Comparison of ENCODE assay signal across 9 cellular contexts in the genomic region with DNA sequence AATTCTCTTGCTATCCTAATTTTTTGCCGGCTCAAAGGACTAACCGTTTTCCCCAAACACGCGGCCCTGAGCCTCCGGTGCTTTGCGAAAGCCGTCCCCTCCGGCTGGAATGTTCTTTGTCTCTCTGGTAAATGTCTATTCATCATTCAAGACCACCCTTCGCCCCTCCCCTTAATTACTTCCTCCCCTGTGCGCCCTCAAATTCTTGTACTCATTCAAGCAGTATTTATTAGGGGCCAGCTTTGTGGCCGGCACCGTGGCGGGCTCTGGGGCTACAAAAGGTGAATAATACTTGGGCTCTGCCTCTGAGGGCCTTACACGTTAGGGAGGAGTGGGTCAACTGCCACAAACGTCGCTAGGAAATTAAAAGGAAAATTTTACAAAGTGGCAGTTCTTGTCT. TPM values are rescaled to one million over a fixed set of nuclear protein-coding genes. Genes with fewer than 3 reads are reported as not detected.
DNase-seq lines count a peak whose midpoint lies in the region; ATAC-seq, FAIRE-seq and TF ChIP-seq lines count a peak whose summit lies in the region.
"Had no signal": no experiment of that assay in that cellular context is flagged by ENCODE, and none has a peak within 500 bp of the region (broad histone marks: within the 10 kb centered on the region; RNA-seq: fewer than 3 reads in every experiment).

No MANE protein-coding gene starts in this region.

- H2BK12ac ChIP-seq in trophoblast cell (ENCODE audit: low read length), result peak overlapping the region; percentile 96

- H3K36me3 ChIP-seq in Panc1 (ENCODE audit: control insufficient read depth, insufficient read depth, low read length) (no peaks in the 10 kb centered on the region), hepatocyte (replicated peaks; ENCODE audit: insufficient read depth, low read depth) (no peaks in the 10 kb centered on the region), trophoblast cell (ENCODE audit: control insufficient read depth in 1 of 2, insufficient read depth in 2 of 2, low read length in 2 of 2) (peaks cover 1 to 10% of the 10 kb centered on the region in 2 experiments)

- peak overlapping the region in 1 of 2 experiments; percentile 55; a peak in 1 of 4 replicates for H3K4me3 ChIP-seq in Panc1 (ENCODE audit: low read depth in 2 of 2, low read length in 2 of 2)
- H3K4me3 ChIP-seq in hepatocyte, result no peak overlapping the region
- no peak overlapping the region for H3K4me3 ChIP-seq in trophoblast cell (ENCODE audit: low read depth, low read length)

- H3K18ac ChIP-seq in trophoblast cell (ENCODE audit: low read length), result no peak overlapping the region

- H3K23ac ChIP-seq in trophoblast cell (ENCODE audit: low read length), result no peak overlapping the region

- POLR2A ChIA-PET in Panc1 (lab: Charles Lee), result no interaction called here

- in situ Hi-C loops in Panc1 (cut with HindIII; ENCODE audit: low pct_unique_long_range_greater_than_20kb, low sequenced_read_pairs), result no loop called here

- H2AK5ac ChIP-seq in trophoblast cell (ENCODE audit: low read length), result no peak overlapping the region

- peaks cover 47% of the 10 kb centered on the region for H3K79me1 ChIP-seq in trophoblast cell (ENCODE audit: low read length)

- intact Hi-C loops in Panc1 (cut with micrococcal nuclease; ENCODE audit: unreplicated experiment), result loop anchor here (10.0 kb wide), 1 partner anchor 415 kb away; a partner anchor contains a TSS

- WGBS in hepatocyte (ENCODE audit: low lambda C conversion rate, missing lambda C conversion rate), result 49% methylated on average over 16 of the region's 16 CpGs
- WGBS in trophoblast cell (ENCODE audit: extremely low coverage, insufficient coverage, insufficient read length), result no CpG with 5 or more reads among the region's 16 CpGs

- H3K4me2 ChIP-seq in hepatocyte (peak overlapping the region; percentile 75), trophoblast cell (ENCODE audit: low read length) (peak overlapping the region; percentile 51)

- peak overlapping the region; percentile 14; the same call in 1 of the 2 replicates for H3K27ac ChIP-seq in Panc1 (ENCODE audit: low read length)
- H3K27ac ChIP-seq in hepatocyte, result peak overlapping the region; percentile 77
- H3K27ac ChIP-seq in trophoblast cell (ENCODE audit: low read depth, low read length), result peak overlapping the region; percentile 74

- peak overlapping the region; percentile 89 for H2BK120ac ChIP-seq in trophoblast cell (ENCODE audit: insufficient read depth, low read length, poor library complexity)

- H4K20me1 ChIP-seq in hepatocyte (ENCODE audit: insufficient read depth, poor library complexity, severe bottlenecking), result no peaks in the 10 kb centered on the region

- 0 out of 2 replicates have a peak, but pooled peaks cover 3% of the 10 kb centered on the region for H3K9me3 ChIP-seq in Panc1 (ENCODE audit: control insufficient read depth, insufficient read depth, low read depth, low read length)
- no peaks in the 10 kb centered on the region for H3K9me3 ChIP-seq in hepatocyte (ENCODE audit: low read depth)
- peaks cover 9% of the 10 kb centered on the region for H3K9me3 ChIP-seq in trophoblast cell (ENCODE audit: insufficient read depth, low read depth, low read length)

- H3K14ac ChIP-seq in trophoblast cell (ENCODE audit: low read length), result peak overlapping the region; percentile 84

- H4K91ac ChIP-seq in trophoblast cell (ENCODE audit: low read depth, low read length), result peak overlapping the region; percentile 49

- no TSS peak for BruUV-seq in Panc1 (replicated peaks; lab: Mats Ljungman, UMichigan)

- H3K9ac ChIP-seq in trophoblast cell (ENCODE audit: low read length), result no peak overlapping the region

- no peak for TF ChIP-seq POLR2A in GM12891 (IDR thresholded peaks at IDR 0.05; ENCODE audit: low read depth, low read length)

- H3K4me1 ChIP-seq in Panc1 (ENCODE audit: control insufficient read depth, insufficient read depth, low read length) (peaks cover 25% of the 10 kb centered on the region), hepatocyte (ENCODE audit: insufficient read depth) (peaks cover 25% of the 10 kb centered on the region), trophoblast cell (ENCODE audit: control insufficient read depth in 1 of 2, insufficient read depth in 2 of 2, low read length in 2 of 2) (peaks cover 17 to 37% of the 10 kb centered on the region in 2 experiments)

- peak overlapping the region; percentile 63 for H4K12ac ChIP-seq in trophoblast cell (ENCODE audit: low read depth, low read length)

- TF ChIP-seq CTCF in Panc1 (IDR thresholded peaks at IDR 0.05) (no peak), hepatocyte (IDR thresholded peaks at IDR 0.05; ENCODE audit: poor library complexity) (no peak)

- H4K8ac ChIP-seq in trophoblast cell (ENCODE audit: low read depth, low read length), result peak overlapping the region; percentile 80

- H2AFZ ChIP-seq in hepatocyte (peak overlapping the region; percentile 22), trophoblast cell (ENCODE audit: insufficient read depth, low read length, poor library complexity) (no peak overlapping the region)

- peak overlapping the region; percentile 88 for H3K4ac ChIP-seq in trophoblast cell (ENCODE audit: low read depth, low read length)

- CTCF ChIA-PET in Panc1 (lab: Charles Lee), result interaction anchor here (1.6 kb wide), 1 partner anchor 267 kb away, joined by 8 read pairs; no protein-coding TSS in a partner anchor

- H3K9me2 ChIP-seq in hepatocyte (replicated peaks; ENCODE audit: insufficient read depth), result no peaks in the 10 kb centered on the region

- DNase-seq in GM12891 (ENCODE audit: insufficient read length, low spot score), result no peak
- DNase-seq in Panc1 (ENCODE audit: low read depth, low spot score), result no peak
- no peak for DNase-seq in hepatocyte (ENCODE audit: low spot score)
- no peak for DNase-seq in trophoblast cell
- no peak for DNase-seq in GM19238 (ENCODE audit: insufficient read length, low spot score)
- DNase-seq in stimulated activated naive CD8-positive, alpha-beta T cell treated with anti-CD3 and anti-CD28 coated beads, Interleukin-15, Interleukin-2, amounts not matched to agents 100 U/mL and 50 U/mL, for 24 hours, result no peak
- DNase-seq: NCI-H1436 treated with DMSO at 0.1 percent for 48 hours had no signal

- no peak for FAIRE-seq in GM12891 (lab: Jason Lieb, UNC)

- H3K79me2 ChIP-seq in hepatocyte (peaks cover 29% of the 10 kb centered on the region), trophoblast cell (ENCODE audit: control insufficient read depth, insufficient read depth, low read length, poor library complexity) (peaks cover 29% of the 10 kb centered on the region)

- H3K27me3 ChIP-seq in Panc1 (ENCODE audit: control insufficient read depth, insufficient read depth, low read length) (no peaks in the 10 kb centered on the region), hepatocyte (no peaks in the 10 kb centered on the region), trophoblast cell (ENCODE audit: insufficient read depth, low read length) (no peaks in the 10 kb centered on the region)

- H2BK5ac ChIP-seq in trophoblast cell (ENCODE audit: low read depth, low read length, poor library complexity), result peak overlapping the region; percentile 81

- ATAC-seq in Panc1 (no peak), HG03520 (IDR thresholded peaks at IDR 0.05; ENCODE audit: unreplicated experiment) (no peak), HG02884 (IDR thresholded peaks at IDR 0.05; ENCODE audit: unreplicated experiment) (no peak)
- ATAC-seq in stimulated activated naive CD8-positive, alpha-beta T cell treated with anti-CD3 and anti-CD28 coated beads, Interleukin-15, Interleukin-2, amounts not matched to agents 100 U/mL and 50 U/mL, for 24 hours, result no peak

TF ChIP-seq in GM12891, 5 proteins besides CTCF, POLR2A, EP300 and RAD21:
- TF ChIP-seq SPI1 (IDR thresholded peaks at IDR 0.05; ENCODE audit: low read depth, low read length) (0 out of 2 replicates have a peak, but pooled peaks have one; percentile 15), POLR2AphosphoS5 (IDR thresholded peaks at IDR 0.05; ENCODE audit: low read depth, low read length) (no peak), TAF1 (IDR thresholded peaks at IDR 0.05; ENCODE audit: low read depth, low read length) (no peak), PAX5 (IDR thresholded peaks at IDR 0.05; ENCODE audit: insufficient read depth, low read length, severe bottlenecking) (no peak), POU2F2 (IDR thresholded peaks at IDR 0.05; ENCODE audit: low read depth, low read length) (no peak)

RNA-seq across cellular contexts. Expression of a gene that starts 1.6 kb away (rescaled TPM):
- 18.0 TPM for polyA plus RNA-seq in GM12891 (2012; ENCODE audit: low read depth, missing spikeins)
- total RNA-seq in Panc1 (2021; ENCODE audit: unreplicated experiment) (44.4 TPM), hepatocyte (540 and 543 TPM in 2 replicates)
- polyA plus RNA-seq in Panc1 (2012; ENCODE audit: insufficient read length), result 50.2 TPM
- polyA plus RNA-seq in hepatocyte, result 643 and 685 TPM in 2 replicates
- 338 and 343 TPM in 2 replicates for polyA plus RNA-seq in trophoblast cell (2013)

RNA-seq across cellular contexts. Expression of a gene that starts 49.5 kb away (rescaled TPM):
- polyA plus RNA-seq in GM12891 (2012; ENCODE audit: low read depth, missing spikeins), result 7.8 TPM
- total RNA-seq in Panc1 (2021; ENCODE audit: unreplicated experiment) (13.2 TPM), hepatocyte (5.5 and 11.4 TPM in 2 replicates)
- polyA plus RNA-seq in Panc1 (2012; ENCODE audit: insufficient read length), result 14.7 TPM
- 17.2 and 17.8 TPM in 2 replicates for polyA plus RNA-seq in hepatocyte
- polyA plus RNA-seq in trophoblast cell (2013), result 13.5 and 14.0 TPM in 2 replicates

Comparison
In these comparisons a context has a peak if more than half of its experiments do, and no peak if none do; other contexts are left out.
1. H3K27ac ChIP-seq: peak in every context shown above with its lines; median percentile 77 in hepatocyte; 74 in trophoblast cell; 14 in Panc1.
2. RNA of a gene that starts 1.6 kb away (total RNA-seq): 540 to 543 TPM in hepatocyte; 44.4 TPM in Panc1 (single experiment); every median in the first group is over 10 times any median in the second.